In the genomic region with DNA sequence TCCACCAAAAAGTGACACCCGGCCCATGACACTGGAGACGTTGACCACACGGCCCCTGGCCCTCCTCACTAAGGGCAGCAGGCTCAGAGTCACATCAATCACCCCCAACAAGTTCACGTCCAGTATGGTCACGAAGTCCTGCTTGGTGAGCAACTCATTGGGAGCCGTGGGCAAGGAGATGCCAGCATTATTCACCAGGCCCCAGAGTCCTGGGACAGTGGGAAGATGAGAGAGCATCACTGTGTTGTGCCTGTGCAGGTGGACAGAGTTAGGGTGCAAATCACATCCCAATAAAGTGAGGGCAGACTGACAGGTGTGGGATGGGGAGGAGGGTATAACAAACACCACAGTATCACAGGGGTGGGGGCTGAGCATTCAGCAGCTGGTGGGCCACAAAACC, we compare ENCODE assay signal across 17 cellular contexts. TPM values are rescaled to one million over a fixed set of nuclear protein-coding genes. Genes with fewer than 3 reads are reported as not detected.
DNase-seq lines count a peak whose midpoint lies in the region; ATAC-seq, FAIRE-seq and TF ChIP-seq lines count a peak whose summit lies in the region.
"Had no signal": no experiment of that assay in that cellular context is flagged by ENCODE, and none has a peak within 500 bp of the region (broad histone marks: within the 10 kb centered on the region; RNA-seq: fewer than 3 reads in every experiment).

No MANE protein-coding gene starts in this region.

- POLR2A ChIA-PET in HepG2 (lab: Yijun Ruan, JAX) = no interaction called here

- no peak overlapping the region for H3K4me2 ChIP-seq in HepG2 (ENCODE audit: low read depth, low read length)
- no peak overlapping the region for H3K4me2 ChIP-seq in neural progenitor cell

- CTCF ChIA-PET in HepG2 (lab: Yijun Ruan, JAX; ENCODE audit: low intra/inter-chr PET ratio, low total read pairs) = interaction anchor here (1.0 kb wide), 1 partner anchor 13 kb away, joined by 3 read pairs; no protein-coding TSS in a partner anchor

- ATAC-seq in HepG2 (no peak), GM21619 (IDR thresholded peaks at IDR 0.05; ENCODE audit: unreplicated experiment) (no peak), GM18858 (IDR thresholded peaks at IDR 0.05; ENCODE audit: unreplicated experiment) (no peak)

- H3K36me3 Mint-ChIP-seq in neural progenitor cell = no peaks in the 10 kb centered on the region

- DNase-seq in HepG2 (ENCODE audit: low spot score) (no peak), esophagus muscularis mucosa (ENCODE audit: extremely low spot score) (peak; percentile 62), neural progenitor cell (ENCODE audit: low spot score) (no peak), NCI-H2081 treated with DMSO at 0.1 percent for 48 hours (lab: John Stamatoyannopoulos, UW) (no peak), caudate nucleus (lab: John Stamatoyannopoulos, UW) (no peak)
- DNase-seq: 8988T; CD4-positive, CD25-positive, alpha-beta regulatory T cell; DMS53; GOT3 had no signal

- H3K27ac ChIP-seq in liver (ENCODE audit: low read depth in 1 of 2, low read length in 2 of 2) (peak overlapping the region; percentile 71 to 80), HepG2 (ENCODE audit: extremely low read length, insufficient read depth, low read length) (no peak overlapping the region), esophagus muscularis mucosa (replicated peaks in 1 of 4) (no peak overlapping the region), neural progenitor cell (no peak overlapping the region), caudate nucleus (ENCODE audit: low read depth, low read length) (no peak overlapping the region)
- H3K27ac ChIP-seq: BLaER1 treated with 17β-estradiol and CSF1 and Interleukin-3, amounts not matched to agents 10 nM and 100 nM had no signal

- H3K27me3 ChIP-seq in liver (ENCODE audit: control insufficient read depth in 4 of 4, insufficient read depth in 4 of 4, low read length in 3 of 4) (no peaks in the 10 kb centered on the region), HepG2 (ENCODE audit: control insufficient read depth in 1 of 2, insufficient read depth in 2 of 2, low read length in 2 of 2) (no peaks in the 10 kb centered on the region), esophagus muscularis mucosa (no peaks in the 10 kb centered on the region), neural progenitor cell (no peaks in the 10 kb centered on the region)
- H3K27me3 ChIP-seq: BLaER1 treated with 17β-estradiol and CSF1 and Interleukin-3, amounts not matched to agents 10 nM and 100 nM had no signal

- no peak for TF ChIP-seq CTCF in liver (IDR thresholded peaks at IDR 0.05; ENCODE audit: low read depth, low read length, missing input control)
- no peak for TF ChIP-seq CTCF in HepG2 (CRISPR knock-in tag; IDR thresholded peaks at IDR 0.05)
- no peak for TF ChIP-seq CTCF in esophagus muscularis mucosa (IDR thresholded peaks at IDR 0.05)
- no peak for TF ChIP-seq CTCF in neural progenitor cell (IDR thresholded peaks at IDR 0.05)

- no peaks in the 10 kb centered on the region for H3K4me1 Mint-ChIP-seq in neural progenitor cell

- peaks cover 17 to 50% (median 29%) of the 10 kb centered on the region in 4 donors for H3K36me3 ChIP-seq in liver (ENCODE audit: control insufficient read depth in 4 of 4, insufficient read depth in 3 of 4, low read depth in 1 of 4, low read length in 3 of 4)
- no peaks in the 10 kb centered on the region for H3K36me3 ChIP-seq in HepG2 (replicated peaks in 1 of 2; ENCODE audit: control insufficient read depth in 1 of 2, insufficient read depth in 2 of 2, low read length in 2 of 2)
- H3K36me3 ChIP-seq in esophagus muscularis mucosa = peaks cover 0 to 5% (median 0%) of the 10 kb centered on the region in 4 donors
- H3K36me3 ChIP-seq in neural progenitor cell = no peaks in the 10 kb centered on the region
- H3K36me3 ChIP-seq: BLaER1 treated with 17β-estradiol and CSF1 and Interleukin-3, amounts not matched to agents 10 nM and 100 nM; HAP-1 had no signal

- intact Hi-C loops in HepG2 (cut with micrococcal nuclease; ENCODE audit: unreplicated experiment) (no loop called here), esophagus muscularis mucosa (cut with DNase I) (no loop called here)

- H3K9me3 ChIP-seq in liver (ENCODE audit: control insufficient read depth in 4 of 4, low read length in 3 of 4) = no peaks in the 10 kb centered on the region
- peaks cover 9% of the 10 kb centered on the region; the same call in 1 of the 2 replicates for H3K9me3 ChIP-seq in HepG2 (ENCODE audit: low read length)
- H3K9me3 ChIP-seq in esophagus muscularis mucosa = peaks cover 0 to 16% (median 9%) of the 10 kb centered on the region in 4 donors
- H3K9me3 ChIP-seq in neural progenitor cell (ENCODE audit: low read depth) = no peaks in the 10 kb centered on the region
- H3K9me3 ChIP-seq: HAP-1 had no signal

- H2AFZ ChIP-seq in HepG2 (ENCODE audit: low read length) (no peak overlapping the region), neural progenitor cell (replicated peaks) (no peak overlapping the region)

- peaks cover 11% of the 10 kb centered on the region for H3K27me3 Mint-ChIP-seq in neural progenitor cell (ENCODE audit: insufficient read depth, low read depth)

- peak overlapping the region; percentile 20 to 93 for H3K9ac ChIP-seq in liver (ENCODE audit: low read depth in 1 of 2, low read length in 2 of 2)
- no peak overlapping the region for H3K9ac ChIP-seq in HepG2 (ENCODE audit: insufficient read depth, low read depth, low read length)
- H3K9ac ChIP-seq in neural progenitor cell = no peak overlapping the region
- H3K9ac ChIP-seq: BLaER1 treated with 17β-estradiol and CSF1 and Interleukin-3, amounts not matched to agents 10 nM and 100 nM had no signal

- in situ Hi-C loops in HepG2 (cut with HindIII; ENCODE audit: extremely low pct_ligation_motif_present, low pct_unique_long_range_greater_than_20kb) = no loop called here

- H4K20me1 ChIP-seq in HepG2 (ENCODE audit: insufficient read depth, low read length) = no peaks in the 10 kb centered on the region
- no peaks in the 10 kb centered on the region for H4K20me1 ChIP-seq in neural progenitor cell (ENCODE audit: low read depth)
- H4K20me1 ChIP-seq: BLaER1 treated with 17β-estradiol and CSF1 and Interleukin-3, amounts not matched to agents 10 nM and 100 nM had no signal

- no TSS peak for BruUV-seq in HepG2 (replicated peaks; lab: Mats Ljungman, UMichigan)

- peaks cover 11 to 45% (median 26%) of the 10 kb centered on the region in 4 donors for H3K4me1 ChIP-seq in liver (ENCODE audit: control insufficient read depth in 4 of 4, insufficient read depth in 4 of 4, low read length in 3 of 4)
- H3K4me1 ChIP-seq in HepG2 (ENCODE audit: insufficient read depth, low read length) = peaks cover 49% of the 10 kb centered on the region
- H3K4me1 ChIP-seq in esophagus muscularis mucosa = no peaks in the 10 kb centered on the region
- no peaks in the 10 kb centered on the region for H3K4me1 ChIP-seq in neural progenitor cell
- H3K4me1 ChIP-seq: HAP-1 had no signal

- H3K9me3 Mint-ChIP-seq in neural progenitor cell = peaks cover 10% of the 10 kb centered on the region

- no peaks in the 10 kb centered on the region for H3F3A ChIP-seq in neural progenitor cell (ENCODE audit: low read depth)

- TF ChIP-seq EP300 in HepG2 (IDR thresholded peaks at IDR 0.05; ENCODE audit: low read depth in 2 of 2, low read length in 2 of 2) = no peak
- TF ChIP-seq EP300 in HepG2 (CRISPR knock-in tag; IDR thresholded peaks at IDR 0.05; ENCODE audit: borderline replicate concordance) = no peak
- TF ChIP-seq EP300 in esophagus muscularis mucosa (IDR thresholded peaks at IDR 0.05) = no peak

- TF ChIP-seq POLR2A in HepG2 (IDR thresholded peaks at IDR 0.05; ENCODE audit: insufficient read depth in 1 of 2, low read depth in 2 of 2, low read length in 2 of 2) (no peak), esophagus muscularis mucosa (IDR thresholded peaks at IDR 0.05; ENCODE audit: low read depth) (no peak)

- no peak for FAIRE-seq in HepG2 (lab: Jason Lieb, UNC)
- FAIRE-seq: GM12891 had no signal

- H3K79me2 ChIP-seq in HepG2 (ENCODE audit: insufficient read depth, low read length) (no peaks in the 10 kb centered on the region), neural progenitor cell (ENCODE audit: low read depth) (no peaks in the 10 kb centered on the region)

- TF ChIP-seq RAD21 in liver (IDR thresholded peaks at IDR 0.05) = no peak
- no peak for TF ChIP-seq RAD21 in HepG2 (CRISPR knock-in tag; IDR thresholded peaks at IDR 0.05)

- 43% methylated on average over 6 of the region's 6 CpGs for WGBS in liver
- WGBS in HepG2 (ENCODE audit: low lambda C conversion rate) = 68% methylated on average over 3 of the region's 6 CpGs
- 73% methylated on average over 4 of the region's 6 CpGs for WGBS in esophagus muscularis mucosa

- H3K4me3 ChIP-seq in liver (ENCODE audit: low read depth in 1 of 3, low read length in 3 of 3) = peak overlapping the region; percentile 50 to 93 (median 74)
- no peak overlapping the region for H3K4me3 ChIP-seq in HepG2 (replicated peaks in 1 of 3; ENCODE audit: insufficient read depth in 1 of 3, low read depth in 2 of 3, low read length in 3 of 3)
- no peak overlapping the region for H3K4me3 ChIP-seq in esophagus muscularis mucosa
- H3K4me3 ChIP-seq in neural progenitor cell = no peak overlapping the region
- H3K4me3 ChIP-seq: BLaER1 treated with 17β-estradiol and CSF1 and Interleukin-3, amounts not matched to agents 10 nM and 100 nM; HAP-1 had no signal

- peak overlapping the region; percentile 30 for H3K4me3 Mint-ChIP-seq in neural progenitor cell
- H3K4me3 Mint-ChIP-seq: CD4-positive, CD25-positive, alpha-beta regulatory T cell had no signal

- H3K27ac Mint-ChIP-seq in neural progenitor cell = no peak overlapping the region
- H3K27ac Mint-ChIP-seq: CD4-positive, CD25-positive, alpha-beta regulatory T cell had no signal

RNA-seq across cellular contexts. Expression of a gene that starts 2.5 kb away (rescaled TPM):
- total RNA-seq in liver = 100 to 1,000 TPM in 1 of 2 donors, 10 to 100 TPM in 1; 12.9 to 382 TPM
- polyA plus RNA-seq in liver = 100 to 1,000 TPM; 187 to 251 TPM
- 0.07 and 0.13 TPM in 2 replicates for total RNA-seq in HepG2 (2016; rRNA removed; fragmentation: Illumina TruSeq; extraction: Trizol)
- not detected in 2 replicates for total RNA-seq in HepG2 (2016; cell fraction: cytosol; rRNA removed; fragmentation: Illumina TruSeq; extraction: Trizol; ENCODE audit: low read depth)
- total RNA-seq in HepG2 (2016; cell fraction: insoluble cytoplasmic fraction; rRNA removed; fragmentation: Illumina TruSeq; extraction: Trizol) = 0.09 and 0.22 TPM in 2 replicates
- total RNA-seq in HepG2 (2016; cell fraction: membrane; rRNA removed; fragmentation: Illumina TruSeq; extraction: Trizol) = 0.07 and 0.09 TPM in 2 replicates
- total RNA-seq in HepG2 (2016; cell fraction: nucleus; rRNA removed; fragmentation: Illumina TruSeq; extraction: Trizol) = 0.34 TPM in 1 of 2 replicates, not detected in the other
- 0.05 TPM in 2 replicates for polyA plus RNA-seq in HepG2 (2011; rRNA removed)
- polyA plus RNA-seq in HepG2 (2011; cell fraction: cytosol; rRNA removed) = 0.04 and 0.05 TPM in 2 replicates
- 0.23 and 0.26 TPM in 2 replicates for polyA plus RNA-seq in HepG2 (2011; cell fraction: nucleus; rRNA removed)
- 0.09 and 0.50 TPM in 2 replicates for polyA plus RNA-seq in HepG2 (2012)
- polyA plus RNA-seq in HepG2 (2016; cell fraction: cytosol; fragmentation: Illumina TruSeq; extraction: Trizol; ENCODE audit: low read depth) = 0.09 TPM in 1 of 2 replicates, not detected in the other
- 0.19 TPM in 1 of 2 replicates, not detected in the other for polyA plus RNA-seq in HepG2 (2016; cell fraction: insoluble cytoplasmic fraction; fragmentation: Illumina TruSeq; extraction: Trizol; ENCODE audit: low read depth)
- polyA plus RNA-seq in HepG2 (2016; cell fraction: membrane; fragmentation: Illumina TruSeq; extraction: Trizol; ENCODE audit: low read depth) = 0.08 and 0.13 TPM in 2 replicates
- 0.25 and 0.44 TPM in 2 replicates for polyA plus RNA-seq in HepG2 (2016; cell fraction: nucleus; fragmentation: Illumina TruSeq; extraction: Trizol; ENCODE audit: insufficient read depth, low read depth)
- 0.18 TPM in 1 of 2 replicates, not detected in the other for polyA minus RNA-seq in HepG2 (2011; rRNA and poly(A)+ RNA removed; ENCODE audit: low replicate concordance)
- not detected in 2 replicates for polyA minus RNA-seq in HepG2 (2011; cell fraction: cytosol; rRNA and poly(A)+ RNA removed)
- 0.13 and 0.37 TPM in 2 replicates for polyA minus RNA-seq in HepG2 (2011; cell fraction: nucleus; rRNA and poly(A)+ RNA removed)
- under 1 TPM in 3 of 4 donors, not detected in 1; 0.17 to 0.69 (median 0.42) TPM for total RNA-seq in esophagus muscularis mucosa
- total RNA-seq in neural progenitor cell (ENCODE audit: low replicate concordance) = 1.2 and 2.3 TPM in 2 replicates
- total RNA-seq: HT1080 had no signal

RNA-seq across cellular contexts. Expression of a gene that starts 20.7 kb away (rescaled TPM):
- total RNA-seq in liver = not detected
- polyA plus RNA-seq in liver = not detected
- total RNA-seq in HepG2 (2016; rRNA removed; fragmentation: Illumina TruSeq; extraction: Trizol) = not detected in 2 replicates
- not detected in 2 replicates for total RNA-seq in HepG2 (2016; cell fraction: cytosol; rRNA removed; fragmentation: Illumina TruSeq; extraction: Trizol; ENCODE audit: low read depth)
- total RNA-seq in HepG2 (2016; cell fraction: insoluble cytoplasmic fraction; rRNA removed; fragmentation: Illumina TruSeq; extraction: Trizol) = not detected in 2 replicates
- total RNA-seq in HepG2 (2016; cell fraction: membrane; rRNA removed; fragmentation: Illumina TruSeq; extraction: Trizol) = not detected in 2 replicates
- not detected in 2 replicates for total RNA-seq in HepG2 (2016; cell fraction: nucleus; rRNA removed; fragmentation: Illumina TruSeq; extraction: Trizol)
- 0.04 TPM in 1 of 2 replicates, not detected in the other for polyA plus RNA-seq in HepG2 (2011; rRNA removed)
- polyA plus RNA-seq in HepG2 (2011; cell fraction: cytosol; rRNA removed) = not detected in 2 replicates
- 0.08 TPM in 1 of 2 replicates, not detected in the other for polyA plus RNA-seq in HepG2 (2011; cell fraction: nucleus; rRNA removed)
- not detected in 2 replicates for polyA plus RNA-seq in HepG2 (2012)
- polyA plus RNA-seq in HepG2 (2016; cell fraction: cytosol; fragmentation: Illumina TruSeq; extraction: Trizol; ENCODE audit: low read depth) = not detected in 2 replicates
- polyA plus RNA-seq in HepG2 (2016; cell fraction: insoluble cytoplasmic fraction; fragmentation: Illumina TruSeq; extraction: Trizol; ENCODE audit: low read depth) = not detected in 2 replicates
- polyA plus RNA-seq in HepG2 (2016; cell fraction: membrane; fragmentation: Illumina TruSeq; extraction: Trizol; ENCODE audit: low read depth) = not detected in 2 replicates
- polyA plus RNA-seq in HepG2 (2016; cell fraction: nucleus; fragmentation: Illumina TruSeq; extraction: Trizol; ENCODE audit: insufficient read depth, low read depth) = not detected in 2 replicates
- not detected in 2 replicates for polyA minus RNA-seq in HepG2 (2011; rRNA and poly(A)+ RNA removed; ENCODE audit: low replicate concordance)
- polyA minus RNA-seq in HepG2 (2011; cell fraction: cytosol; rRNA and poly(A)+ RNA removed) = not detected in 2 replicates
- polyA minus RNA-seq in HepG2 (2011; cell fraction: nucleus; rRNA and poly(A)+ RNA removed) = not detected in 2 replicates
- under 1 TPM in 2 of 4 donors, not detected in 2; 0.40 to 0.42 TPM for total RNA-seq in esophagus muscularis mucosa
- total RNA-seq in neural progenitor cell (ENCODE audit: low replicate concordance) = 0.28 and 0.32 TPM in 2 replicates
- total RNA-seq: CD4-positive, CD25-positive, alpha-beta regulatory T cell; Daoy; HT1080 had no signal
- polyA plus RNA-seq: CD4-positive, CD25-positive, alpha-beta regulatory T cell had no signal

RNA-seq across cellular contexts. Expression of a gene that starts 51.4 kb away (rescaled TPM):
- total RNA-seq in liver (1 to 10 TPM; 3.6 to 9.9 TPM), HepG2 (2016; rRNA removed; fragmentation: Illumina TruSeq; extraction: Trizol) (6.5 and 8.1 TPM in 2 replicates), esophagus muscularis mucosa (1 to 10 TPM; 5.0 to 9.1 (median 7.1) TPM), neural progenitor cell (ENCODE audit: low replicate concordance) (21.1 and 29.7 TPM in 2 replicates)
- polyA plus RNA-seq in liver (1 to 10 TPM; 1.8 to 2.5 TPM), HepG2 (2011; rRNA removed) (6.4 and 6.9 TPM in 2 replicates)
- 0.79 and 0.91 TPM in 2 replicates for total RNA-seq in HepG2 (2016; cell fraction: cytosol; rRNA removed; fragmentation: Illumina TruSeq; extraction: Trizol; ENCODE audit: low read depth)
- total RNA-seq in HepG2 (2016; cell fraction: insoluble cytoplasmic fraction; rRNA removed; fragmentation: Illumina TruSeq; extraction: Trizol) = 6.5 and 7.2 TPM in 2 replicates
- 3.6 and 4.0 TPM in 2 replicates for total RNA-seq in HepG2 (2016; cell fraction: membrane; rRNA removed; fragmentation: Illumina TruSeq; extraction: Trizol)
- 5.7 and 6.7 TPM in 2 replicates for total RNA-seq in HepG2 (2016; cell fraction: nucleus; rRNA removed; fragmentation: Illumina TruSeq; extraction: Trizol)
- 4.9 and 5.8 TPM in 2 replicates for polyA plus RNA-seq in HepG2 (2011; cell fraction: cytosol; rRNA removed)
- 7.9 and 8.5 TPM in 2 replicates for polyA plus RNA-seq in HepG2 (2011; cell fraction: nucleus; rRNA removed)
- 4.4 and 4.7 TPM in 2 replicates for polyA plus RNA-seq in HepG2 (2012)
- 0.19 and 0.26 TPM in 2 replicates for polyA plus RNA-seq in HepG2 (2016; cell fraction: cytosol; fragmentation: Illumina TruSeq; extraction: Trizol; ENCODE audit: low read depth)
- polyA plus RNA-seq in HepG2 (2016; cell fraction: insoluble cytoplasmic fraction; fragmentation: Illumina TruSeq; extraction: Trizol; ENCODE audit: low read depth) = 4.5 and 5.7 TPM in 2 replicates
- 1.3 and 1.5 TPM in 2 replicates for polyA plus RNA-seq in HepG2 (2016; cell fraction: membrane; fragmentation: Illumina TruSeq; extraction: Trizol; ENCODE audit: low read depth)
- 7.1 and 8.3 TPM in 2 replicates for polyA plus RNA-seq in HepG2 (2016; cell fraction: nucleus; fragmentation: Illumina TruSeq; extraction: Trizol; ENCODE audit: insufficient read depth, low read depth)
- 10.0 and 11.4 TPM in 2 replicates for polyA minus RNA-seq in HepG2 (2011; rRNA and poly(A)+ RNA removed; ENCODE audit: low replicate concordance)
- 6.2 and 6.7 TPM in 2 replicates for polyA minus RNA-seq in HepG2 (2011; cell fraction: cytosol; rRNA and poly(A)+ RNA removed)
- polyA minus RNA-seq in HepG2 (2011; cell fraction: nucleus; rRNA and poly(A)+ RNA removed) = 8.6 and 10.3 TPM in 2 replicates

Comparison
In these comparisons a context has a peak if more than half of its experiments do, and no peak if none do; other contexts are left out.
1. H3K27ac ChIP-seq: peak in liver (2 of 2); none in HepG2 (single experiment), esophagus muscularis mucosa (0 of 4), neural progenitor cell (single experiment) and caudate nucleus (single experiment).
2. H3K4me3 ChIP-seq: peak in liver (3 of 3); none in HepG2 (0 of 3), esophagus muscularis mucosa (0 of 4) and neural progenitor cell (single experiment).
3. H3K9ac ChIP-seq: peak in liver (2 of 2); none in HepG2 (single experiment) and neural progenitor cell (single experiment).